In the genomic region with DNA sequence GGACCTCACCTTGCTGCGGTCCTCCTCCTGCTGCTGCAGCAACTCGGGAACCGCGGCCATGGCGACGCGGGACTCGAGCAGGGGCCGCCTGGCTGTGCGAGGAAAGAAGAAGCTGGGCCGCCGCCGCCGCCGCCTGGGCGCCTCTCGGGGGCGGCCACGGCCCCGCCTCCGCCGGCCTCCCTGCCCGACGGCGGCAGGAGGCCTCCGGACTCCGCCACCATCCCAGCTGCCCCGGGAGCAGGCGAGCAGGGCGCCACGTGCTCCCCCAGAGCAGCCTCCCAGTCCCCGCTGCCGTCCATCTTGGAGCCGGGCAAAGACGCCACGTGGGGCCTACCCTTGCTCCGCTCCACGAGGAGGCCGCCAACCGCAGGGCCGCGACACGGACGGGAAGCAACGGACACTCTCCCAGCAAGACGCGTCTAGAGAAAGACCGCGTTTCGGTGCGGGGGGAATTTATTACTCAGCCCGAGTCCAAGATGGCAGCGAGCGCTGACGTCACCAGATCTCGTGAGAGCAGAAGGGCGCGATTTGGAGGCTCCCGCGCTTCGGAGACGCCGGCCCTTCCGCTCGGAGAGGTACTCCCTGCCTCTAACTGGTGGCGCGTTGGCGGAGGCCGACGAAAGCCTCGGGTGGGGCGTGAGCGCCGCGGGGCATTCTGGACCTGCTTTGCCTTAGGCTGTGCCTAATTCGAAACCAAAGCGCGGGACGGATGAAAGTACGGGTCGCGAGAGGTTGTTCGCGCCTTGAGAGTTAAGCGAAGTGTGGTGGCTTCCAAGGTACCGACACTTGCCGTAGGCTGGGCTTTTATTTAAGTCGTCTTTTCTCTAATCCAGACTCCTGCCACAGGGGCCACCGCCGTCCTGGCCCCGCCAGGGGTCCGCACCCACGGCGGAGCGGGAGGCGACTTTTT, we compare ENCODE assay signal across 8 cellular contexts.
DNase-seq lines count a peak whose midpoint lies in the region; ATAC-seq and TF ChIP-seq lines count a peak whose summit lies in the region.

A gene with protein sequence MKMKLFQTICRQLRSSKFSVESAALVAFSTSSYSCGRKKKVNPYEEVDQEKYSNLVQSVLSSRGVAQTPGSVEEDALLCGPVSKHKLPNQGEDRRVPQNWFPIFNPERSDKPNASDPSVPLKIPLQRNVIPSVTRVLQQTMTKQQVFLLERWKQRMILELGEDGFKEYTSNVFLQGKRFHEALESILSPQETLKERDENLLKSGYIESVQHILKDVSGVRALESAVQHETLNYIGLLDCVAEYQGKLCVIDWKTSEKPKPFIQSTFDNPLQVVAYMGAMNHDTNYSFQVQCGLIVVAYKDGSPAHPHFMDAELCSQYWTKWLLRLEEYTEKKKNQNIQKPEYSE (plus strand): TSS at position 653 of the 910 bp plus-strand sequence. CDS start 842 bp downstream, outside the sequence.
SNX5 (minus strand) TSS at position 429 of the 910 bp plus-strand sequence; CDS start at position 60, 369 bp downstream.

- peak within 1 kb of the TSS; percentile 92 for H3K4me3 Mint-ChIP-seq in central memory CD8-positive, alpha-beta T cell

- ATAC-seq in GM19025 (IDR thresholded peaks at IDR 0.05; ENCODE audit: low read depth, unreplicated experiment), result peak; percentile 72
- ATAC-seq in HG03342 (IDR thresholded peaks at IDR 0.05; ENCODE audit: unreplicated experiment), result peak; percentile 82
- ATAC-seq in central memory CD8-positive, alpha-beta T cell (replicated peaks; ENCODE audit: extremely low read depth, poor library complexity, severe bottlenecking), result peak; percentile 93

- no peaks in the 10 kb centered on the region for H3K9me3 Mint-ChIP-seq in central memory CD8-positive, alpha-beta T cell

- H3K4me3 ChIP-seq in AG09309 (ENCODE audit: control insufficient read depth, low read depth, low read length), result peak within 1 kb of the TSS; percentile 92

- TF ChIP-seq CTCF in AG09309 (IDR thresholded peaks at IDR 0.05; ENCODE audit: control insufficient read depth, insufficient read depth, low read depth, low read length, missing control alignments), result no peak

- H3K27ac Mint-ChIP-seq in central memory CD8-positive, alpha-beta T cell (ENCODE audit: low read depth), result peak within 1 kb of the TSS; percentile 93

- H3K27me3 Mint-ChIP-seq in central memory CD8-positive, alpha-beta T cell, result no peaks in the 10 kb centered on the region

- DNase-seq in AG09309 (ENCODE audit: low read depth) (peak; percentile 97), NCI-H446 (lab: John Stamatoyannopoulos, UW) (peak; percentile 98 to 100), iris pigment epithelial cell (ENCODE audit: low read depth) (peak; percentile 100)
- peak; percentile 99 for DNase-seq in activated CD4-positive, CD25-positive, alpha-beta regulatory T cell treated with anti-CD3 and anti-CD28 coated beads, Interleukin-2, amount 50 U/mL, for 16 hours (ENCODE audit: low read depth, low spot score)
- DNase-seq in central memory CD8-positive, alpha-beta T cell (ENCODE audit: low spot score in 2 of 2), result peak; percentile 98
- DNase-seq in stimulated activated CD4-positive, alpha-beta T cell treated with anti-CD3 and anti-CD28 coated beads, Interleukin-12 subunit alpha, Interleukin-12 subunit beta, amount 100 ng/mL, for 24 hours (ENCODE audit: low read depth in 2 of 2), result peak; percentile 99 to 100

- H3K36me3 Mint-ChIP-seq in central memory CD8-positive, alpha-beta T cell (ENCODE audit: insufficient read depth), result peaks cover 20% of the 10 kb centered on the region

- peaks cover 78% of the 10 kb centered on the region for H3K4me1 Mint-ChIP-seq in central memory CD8-positive, alpha-beta T cell

Comparison
In these comparisons a context has a peak if more than half of its experiments do, and no peak if none do; other contexts are left out.
1. Peak in every context shown above with its lines: DNase-seq, ATAC-seq and H3K4me3 ChIP-seq.